In the genomic region with DNA sequence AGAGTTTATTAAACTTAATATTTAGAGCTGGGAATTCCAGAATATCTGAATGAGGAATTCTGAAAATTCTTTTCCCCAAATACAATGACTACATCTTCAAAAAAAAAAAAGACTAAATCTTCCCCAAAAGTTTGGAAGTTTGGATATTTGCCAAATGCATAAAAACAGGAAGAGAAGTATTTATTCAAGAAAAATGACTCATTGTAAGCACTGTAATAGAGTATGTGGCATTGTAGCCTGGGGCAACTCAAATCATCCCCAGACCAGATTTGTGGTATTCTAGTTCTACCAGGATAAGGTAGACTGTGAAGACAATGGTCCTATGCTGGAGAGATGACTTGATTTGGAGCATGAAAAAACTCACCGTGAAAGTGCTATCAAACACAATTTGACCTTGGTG, we compare ENCODE assay signal across 2 cellular contexts.
TF ChIP-seq lines count a peak whose summit lies in the region.

No MANE protein-coding gene starts in this region.

TF ChIP-seq in HCT116, 20 proteins besides CTCF, POLR2A, EP300 and RAD21:
- no peak for TF ChIP-seq MAX (IDR thresholded peaks at IDR 0.05)
- TF ChIP-seq REST (IDR thresholded peaks at IDR 0.05; ENCODE audit: low read depth) = no peak
- TF ChIP-seq JUND (IDR thresholded peaks at IDR 0.05) = no peak
- TF ChIP-seq TCF7L2 (IDR thresholded peaks at IDR 0.05; ENCODE audit: borderline replicate concordance, extremely low read depth, insufficient read depth, insufficient read length) = no peak
- TF ChIP-seq CBX3 (IDR thresholded peaks at IDR 0.05; ENCODE audit: low read depth) = no peak
- TF ChIP-seq POLR2AphosphoS5 (IDR thresholded peaks at IDR 0.05; ENCODE audit: low read depth, low read length) = no peak
- no peak for TF ChIP-seq EGR1 (IDR thresholded peaks at IDR 0.05; ENCODE audit: low read depth)
- TF ChIP-seq EZH2phosphoT487 (IDR thresholded peaks at IDR 0.05; ENCODE audit: borderline replicate concordance) = no peak
- no peak for TF ChIP-seq SIN3A (IDR thresholded peaks at IDR 0.05; ENCODE audit: low read depth)
- TF ChIP-seq YY1 (IDR thresholded peaks at IDR 0.05; ENCODE audit: extremely low read depth, insufficient replicate concordance, low read depth, low read length) = no peak
- no peak for TF ChIP-seq CEBPB (IDR thresholded peaks at IDR 0.05; ENCODE audit: low read depth)
- no peak for TF ChIP-seq SRF (IDR thresholded peaks at IDR 0.05; ENCODE audit: low read depth)
- TF ChIP-seq SP1 (IDR thresholded peaks at IDR 0.05; ENCODE audit: low read depth) = no peak
- TF ChIP-seq ZNF274 (IDR thresholded peaks at IDR 0.05; ENCODE audit: low read depth, low read length) = no peak
- TF ChIP-seq ZFX (IDR thresholded peaks at IDR 0.05) = no peak
- TF ChIP-seq ZBTB33 (IDR thresholded peaks at IDR 0.05; ENCODE audit: extremely low read depth, insufficient replicate concordance, low read length) = no peak

TF ChIP-seq in endothelial cell of umbilical vein, 7 proteins besides CTCF, POLR2A, EP300 and RAD21:
- TF ChIP-seq EZH2 (IDR thresholded peaks at IDR 0.05; ENCODE audit: borderline replicate concordance, low read depth, low read length, severe bottlenecking) (no peak), FOS (IDR thresholded peaks at IDR 0.05; ENCODE audit: borderline replicate concordance, insufficient read depth, low read length) (peak; percentile 42), MAX (IDR thresholded peaks at IDR 0.05; ENCODE audit: insufficient read depth, insufficient read length) (no peak), POLR2AphosphoS5 (IDR thresholded peaks at IDR 0.05; ENCODE audit: insufficient read depth, low read depth, low read length) (no peak), MYC (IDR thresholded peaks at IDR 0.05; ENCODE audit: low read depth, low read length) (no peak), JUN (IDR thresholded peaks at IDR 0.05; ENCODE audit: borderline replicate concordance, insufficient read depth, insufficient read length, low read depth) (peak; percentile 84), GATA2 (IDR thresholded peaks at IDR 0.05; ENCODE audit: insufficient read depth, insufficient read length, low read depth, low read length) (no peak)
